Comparison of ENCODE assay signal across 20 cellular contexts in the genomic region with DNA sequence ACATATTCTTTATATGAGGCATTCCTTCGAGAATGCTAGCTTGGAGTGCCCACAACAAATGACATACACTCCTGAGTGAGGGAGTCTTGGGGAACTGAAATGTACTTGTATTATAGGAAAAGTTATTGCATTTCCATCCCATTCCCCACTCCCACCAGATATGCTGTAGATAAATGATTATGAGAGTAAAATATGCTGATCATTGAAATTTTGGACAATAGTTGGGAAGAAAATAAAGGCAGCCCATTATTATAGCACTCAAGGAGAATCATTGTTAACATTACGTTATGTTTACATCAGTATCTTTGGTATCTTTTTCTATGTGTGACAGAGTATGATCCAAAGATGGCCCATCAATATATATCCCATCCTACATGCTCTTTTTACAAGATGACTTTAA.
A peak's percentile ranks its signal among the peaks of the same experiment; 100 is the strongest.
DNase-seq lines count a peak whose midpoint lies in the region; ATAC-seq, FAIRE-seq and TF ChIP-seq lines count a peak whose summit lies in the region.
"Had no signal": no experiment of that assay in that cellular context is flagged by ENCODE, and none has a peak within 500 bp of the region (broad histone marks: within the 10 kb centered on the region; RNA-seq: fewer than 3 reads in every experiment).

No MANE protein-coding gene starts in this region.

- WGBS in A549 (ENCODE audit: missing lambda C conversion rate), result 40% methylated on average over 2 of the region's 2 CpGs
- 0% methylated on average over 2 of the region's 2 CpGs for WGBS in K562 (ENCODE audit: insufficient coverage, low coverage, missing lambda C conversion rate)
- WGBS in right cardiac atrium, result 85% methylated on average over 2 of the region's 2 CpGs

- CTCF ChIA-PET in A549 (lab: Yijun Ruan, JAX), result no interaction called here
- CTCF ChIA-PET in K562 (lab: Yijun Ruan, JAX; ENCODE audit: low intra/inter-chr PET ratio), result no interaction called here

- BruUV-seq in K562 (replicated peaks; lab: Mats Ljungman, UMichigan), result no TSS peak

- H3K9me1 ChIP-seq in K562 (ENCODE audit: control insufficient read depth, insufficient read depth, low read length), result no peaks in the 10 kb centered on the region

- ATAC-seq in A549, result no peak
- ATAC-seq in DND-41 (ENCODE audit: insufficient read depth, low read depth), result no peak
- no peak for ATAC-seq in K562
- no peak for ATAC-seq in right cardiac atrium
- ATAC-seq: CD8-positive, alpha-beta T cell; GM12878 had no signal

- H3K4me2 ChIP-seq in A549 (no peak overlapping the region), DND-41 (ENCODE audit: insufficient read depth, low read length) (no peak overlapping the region), K562 (ENCODE audit: insufficient read depth, low read length) (no peak overlapping the region)
- H3K4me2 ChIP-seq: BLaER1 treated with 17β-estradiol and CSF1 and Interleukin-3, amounts not matched to agents 10 nM and 100 nM had no signal

- intact Hi-C loops in K562 (cut with micrococcal nuclease) (no loop called here), right cardiac atrium (cut with DNase I) (no loop called here)

- TF ChIP-seq RAD21 in A549 (conservative IDR thresholded peaks at IDR 0.05 in 1 of 2, IDR thresholded peaks at IDR 0.05 in 1 of 2) (no peak), K562 (CRISPR knock-in tag; conservative IDR thresholded peaks at IDR 0.05 in 1 of 2, IDR thresholded peaks at IDR 0.05 in 1 of 2) (no peak)

- H3K9ac ChIP-seq in DND-41 (ENCODE audit: low read depth, low read length), result no peak overlapping the region
- no peak overlapping the region for H3K9ac ChIP-seq in K562 (ENCODE audit: insufficient read depth in 1 of 2, low read depth in 2 of 2, low read length in 2 of 2)
- H3K9ac ChIP-seq: BLaER1 treated with 17β-estradiol and CSF1 and Interleukin-3, amounts not matched to agents 10 nM and 100 nM had no signal

- TF ChIP-seq CTCF in A549 (IDR thresholded peaks at IDR 0.05) (no peak), DND-41 (IDR thresholded peaks at IDR 0.05; ENCODE audit: borderline replicate concordance, extremely low read depth, low read length, poor library complexity, severe bottlenecking) (no peak), K562 (IDR thresholded peaks at IDR 0.05 in 2 of 3, conservative IDR thresholded peaks at IDR 0.05 in 1 of 3; ENCODE audit: insufficient read depth in 2 of 3, low read depth in 1 of 3, low read length in 3 of 3) (no peak), GM13977 (IDR thresholded peaks at IDR 0.05; ENCODE audit: extremely low read depth, insufficient read depth, missing control alignments) (no peak)

- in situ Hi-C loops in K562 (cut with MboI) (no loop called here), GM13977 (cut with MboI; ENCODE audit: low pct_unique_long_range_greater_than_20kb, low sequenced_read_pairs, unreplicated experiment) (no loop called here)

- FAIRE-seq in A549 (lab: Jason Lieb, UNC) (no peak), K562 (lab: Jason Lieb, UNC) (no peak)
- FAIRE-seq: A204.1, D721Med, GM19239 had no signal

- H3K4me1 ChIP-seq in A549 (no peaks in the 10 kb centered on the region), DND-41 (ENCODE audit: insufficient read depth, low read length) (peaks cover 41% of the 10 kb centered on the region), K562 (replicated peaks in 1 of 2; ENCODE audit: control insufficient read depth in 2 of 2, insufficient read depth in 2 of 2, low read length in 2 of 2) (no peaks in the 10 kb centered on the region), right cardiac atrium (ENCODE audit: control insufficient read depth, insufficient read depth, low read length) (no peaks in the 10 kb centered on the region)
- H3K4me1 ChIP-seq: Caco-2 had no signal

- TF ChIP-seq EP300 in A549 (IDR thresholded peaks at IDR 0.05) (no peak), K562 (IDR thresholded peaks at IDR 0.05; ENCODE audit: low read length) (no peak)

- H3K79me2 ChIP-seq in DND-41 (ENCODE audit: insufficient read depth, low read length) (no peaks in the 10 kb centered on the region), K562 (ENCODE audit: control insufficient read depth, insufficient read depth, low read length) (no peaks in the 10 kb centered on the region)

- DNase-seq in A549 (ENCODE audit: low read depth in 1 of 2, low spot score in 1 of 2), result no peak
- DNase-seq in DND-41, result no peak
- no peak for DNase-seq in K562 (ENCODE audit: extremely low read depth in 1 of 4, low spot score in 3 of 4)
- no peak for DNase-seq in GM13977 (ENCODE audit: low spot score)
- no peak for DNase-seq in right cardiac atrium
- DNase-seq: 8988T; AML-193; Caco-2; Calu3; CD4-positive, alpha-beta T cell; CD8-positive, alpha-beta T cell; DMS79 treated with DMSO at 0.1 percent for 48 hours; EL; GDM1 had no signal

- H3K9me3 ChIP-seq in A549 (no peaks in the 10 kb centered on the region), DND-41 (ENCODE audit: insufficient read depth, low read length, severe bottlenecking) (peaks cover 16% of the 10 kb centered on the region), K562 (replicated peaks; ENCODE audit: control insufficient read depth, insufficient read depth, low read depth, low read length) (no peaks in the 10 kb centered on the region), right cardiac atrium (ENCODE audit: control insufficient read depth, low read length) (no peaks in the 10 kb centered on the region)
- H3K9me3 ChIP-seq: Caco-2 had no signal

- no peak overlapping the region for H2AFZ ChIP-seq in DND-41 (ENCODE audit: low read depth, low read length)
- H2AFZ ChIP-seq in K562 (ENCODE audit: low read depth, low read length), result no peak overlapping the region

- H3K4me3 ChIP-seq in A549 (no peak overlapping the region), DND-41 (ENCODE audit: low read depth in 1 of 2, low read length in 2 of 2) (no peak overlapping the region), K562 (no peak overlapping the region), right cardiac atrium (ENCODE audit: low read length) (no peak overlapping the region)
- H3K4me3 ChIP-seq: BLaER1 treated with 17β-estradiol and CSF1 and Interleukin-3, amounts not matched to agents 10 nM and 100 nM; GM12878 had no signal

- H4K20me1 ChIP-seq in DND-41 (ENCODE audit: insufficient read depth, low read length) (no peaks in the 10 kb centered on the region), K562 (replicated peaks; ENCODE audit: control insufficient read depth, insufficient read depth, low read length) (no peaks in the 10 kb centered on the region)
- H4K20me1 ChIP-seq: BLaER1 treated with 17β-estradiol and CSF1 and Interleukin-3, amounts not matched to agents 10 nM and 100 nM had no signal

- TF ChIP-seq POLR2A in A549 (IDR thresholded peaks at IDR 0.05; ENCODE audit: low read length) (no peak), K562 (conservative IDR thresholded peaks at IDR 0.05) (no peak)

- H3K27ac ChIP-seq in A549, result no peak overlapping the region
- peak overlapping the region; percentile 33; the same call in 1 of the 2 replicates for H3K27ac ChIP-seq in DND-41 (ENCODE audit: low read length)
- no peak overlapping the region for H3K27ac ChIP-seq in K562 (ENCODE audit: extremely low read depth, low read depth, low read length)
- H3K27ac ChIP-seq in right cardiac atrium (ENCODE audit: low read length), result no peak overlapping the region
- H3K27ac ChIP-seq: BLaER1 treated with 17β-estradiol and CSF1 and Interleukin-3, amounts not matched to agents 10 nM and 100 nM; C4-2B had no signal

- H3K27me3 ChIP-seq in DND-41 (ENCODE audit: insufficient read depth, low read length, poor library complexity) (no peaks in the 10 kb centered on the region), K562 (ENCODE audit: control insufficient read depth in 2 of 2, insufficient read depth in 2 of 2, low read length in 2 of 2) (no peaks in the 10 kb centered on the region), right cardiac atrium (ENCODE audit: control insufficient read depth, insufficient read depth) (no peaks in the 10 kb centered on the region)
- H3K27me3 ChIP-seq: BLaER1 treated with 17β-estradiol and CSF1 and Interleukin-3, amounts not matched to agents 10 nM and 100 nM had no signal

- H3K36me3 ChIP-seq in DND-41 (ENCODE audit: insufficient read depth, low read length) (no peaks in the 10 kb centered on the region; the same call in 1 of the 2 replicates), K562 (ENCODE audit: control insufficient read depth, insufficient read depth, low read length) (no peaks in the 10 kb centered on the region)

- POLR2A ChIA-PET in A549 (lab: Yijun Ruan, JAX), result no interaction called here
- POLR2A ChIA-PET in K562 (lab: Yijun Ruan, JAX), result no interaction called here

TF ChIP-seq in A549, 52 proteins besides CTCF, POLR2A, EP300 and RAD21:
- TF ChIP-seq RFX5 (IDR thresholded peaks at IDR 0.05) (no peak), ZSCAN20 (CRISPR knock-in tag; IDR thresholded peaks at IDR 0.05) (no peak), MAFK (IDR thresholded peaks at IDR 0.05; ENCODE audit: partially characterized antibody) (peak; percentile 78)

TF ChIP-seq in K562, 482 proteins besides CTCF, POLR2A, EP300 and RAD21 (continues in another document):
- peak; percentile 42; the same call in 1 of the 2 replicates for TF ChIP-seq ZNF316 (IDR thresholded peaks at IDR 0.05)
- TF ChIP-seq, protein P1, sequence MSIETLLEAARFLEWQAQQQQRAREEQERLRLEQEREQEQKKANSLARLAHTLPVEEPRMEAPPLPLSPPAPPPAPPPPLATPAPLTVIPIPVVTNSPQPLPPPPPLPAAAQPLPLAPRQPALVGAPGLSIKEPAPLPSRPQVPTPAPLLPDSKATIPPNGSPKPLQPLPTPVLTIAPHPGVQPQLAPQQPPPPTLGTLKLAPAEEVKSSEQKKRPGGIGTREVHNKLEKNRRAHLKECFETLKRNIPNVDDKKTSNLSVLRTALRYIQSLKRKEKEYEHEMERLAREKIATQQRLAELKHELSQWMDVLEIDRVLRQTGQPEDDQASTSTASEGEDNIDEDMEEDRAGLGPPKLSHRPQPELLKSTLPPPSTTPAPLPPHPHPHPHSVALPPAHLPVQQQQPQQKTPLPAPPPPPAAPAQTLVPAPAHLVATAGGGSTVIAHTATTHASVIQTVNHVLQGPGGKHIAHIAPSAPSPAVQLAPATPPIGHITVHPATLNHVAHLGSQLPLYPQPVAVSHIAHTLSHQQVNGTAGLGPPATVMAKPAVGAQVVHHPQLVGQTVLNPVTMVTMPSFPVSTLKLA (conservative IDR thresholded peaks at IDR 0.05), result no peak
- TF ChIP-seq, protein P2, sequence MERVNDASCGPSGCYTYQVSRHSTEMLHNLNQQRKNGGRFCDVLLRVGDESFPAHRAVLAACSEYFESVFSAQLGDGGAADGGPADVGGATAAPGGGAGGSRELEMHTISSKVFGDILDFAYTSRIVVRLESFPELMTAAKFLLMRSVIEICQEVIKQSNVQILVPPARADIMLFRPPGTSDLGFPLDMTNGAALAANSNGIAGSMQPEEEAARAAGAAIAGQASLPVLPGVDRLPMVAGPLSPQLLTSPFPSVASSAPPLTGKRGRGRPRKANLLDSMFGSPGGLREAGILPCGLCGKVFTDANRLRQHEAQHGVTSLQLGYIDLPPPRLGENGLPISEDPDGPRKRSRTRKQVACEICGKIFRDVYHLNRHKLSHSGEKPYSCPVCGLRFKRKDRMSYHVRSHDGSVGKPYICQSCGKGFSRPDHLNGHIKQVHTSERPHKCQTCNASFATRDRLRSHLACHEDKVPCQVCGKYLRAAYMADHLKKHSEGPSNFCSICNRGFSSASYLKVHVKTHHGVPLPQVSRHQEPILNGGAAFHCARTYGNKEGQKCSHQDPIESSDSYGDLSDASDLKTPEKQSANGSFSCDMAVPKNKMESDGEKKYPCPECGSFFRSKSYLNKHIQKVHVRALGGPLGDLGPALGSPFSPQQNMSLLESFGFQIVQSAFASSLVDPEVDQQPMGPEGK (CRISPR knock-in tag; IDR thresholded peaks at IDR 0.05; ENCODE audit: borderline replicate concordance), result no peak
